ENCODE assay signal across 1 cellular context in genomic region chr11:61129608-61130523, GRCh38.
TF ChIP-seq lines count a peak whose summit lies in the region.

No MANE protein-coding gene starts in this region.

TF ChIP-seq in GM12878, 131 proteins besides CTCF, POLR2A, EP300 and RAD21 (continued from another document):
- TF ChIP-seq RB1 (IDR thresholded peaks at IDR 0.05; ENCODE audit: borderline replicate concordance) = peak; percentile 85; the same call in 1 of the 2 replicates
- TF ChIP-seq BHLHE40 (IDR thresholded peaks at IDR 0.05; ENCODE audit: borderline replicate concordance in 1 of 2, low read depth in 2 of 2, low read length in 1 of 2) = peak; percentile 50 to 56; a peak in 2 of 4 replicates
TF ChIP-seq in GM12878: peak in this region for 39.
